1 cellular context compared by ENCODE assay signal in the genomic region with DNA sequence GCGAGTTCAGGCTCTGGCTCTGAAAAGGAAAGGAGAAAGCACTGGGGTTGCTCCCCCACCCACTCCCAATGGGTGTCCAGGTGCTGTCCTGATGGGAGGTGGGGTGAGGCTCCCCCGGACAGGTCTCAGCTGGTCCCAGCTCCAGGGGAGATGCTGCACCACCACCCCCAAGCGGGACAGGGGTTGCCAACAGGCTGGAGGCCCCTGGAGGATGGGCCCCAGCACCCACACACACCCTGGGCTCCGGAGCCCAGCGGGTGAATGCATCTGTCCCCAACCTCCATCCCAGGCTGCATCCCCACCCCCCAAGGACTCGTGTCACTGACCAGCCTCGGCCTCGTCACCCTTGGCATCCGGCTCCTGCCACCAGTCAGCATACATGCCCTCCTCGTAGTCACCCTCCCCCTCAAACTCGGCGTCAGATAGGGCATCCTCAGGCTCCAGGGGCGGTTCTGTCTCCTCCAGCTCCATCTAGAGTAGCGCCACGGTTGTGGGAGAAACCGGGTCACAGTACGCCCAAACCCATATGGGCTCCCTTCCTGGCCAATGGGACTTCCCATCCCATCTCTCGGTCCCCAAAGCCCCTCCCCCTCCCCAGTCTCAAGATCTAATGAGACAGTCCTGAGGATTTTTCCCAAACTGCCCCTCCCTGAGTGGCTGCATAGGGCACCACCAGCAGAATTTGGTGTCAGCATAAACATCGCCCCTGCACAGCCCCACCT.
TF ChIP-seq lines count a peak whose summit lies in the region.

No MANE protein-coding gene starts in this region.

TF ChIP-seq in HepG2, 621 proteins besides CTCF, POLR2A, EP300 and RAD21:
- TF ChIP-seq, protein P1, sequence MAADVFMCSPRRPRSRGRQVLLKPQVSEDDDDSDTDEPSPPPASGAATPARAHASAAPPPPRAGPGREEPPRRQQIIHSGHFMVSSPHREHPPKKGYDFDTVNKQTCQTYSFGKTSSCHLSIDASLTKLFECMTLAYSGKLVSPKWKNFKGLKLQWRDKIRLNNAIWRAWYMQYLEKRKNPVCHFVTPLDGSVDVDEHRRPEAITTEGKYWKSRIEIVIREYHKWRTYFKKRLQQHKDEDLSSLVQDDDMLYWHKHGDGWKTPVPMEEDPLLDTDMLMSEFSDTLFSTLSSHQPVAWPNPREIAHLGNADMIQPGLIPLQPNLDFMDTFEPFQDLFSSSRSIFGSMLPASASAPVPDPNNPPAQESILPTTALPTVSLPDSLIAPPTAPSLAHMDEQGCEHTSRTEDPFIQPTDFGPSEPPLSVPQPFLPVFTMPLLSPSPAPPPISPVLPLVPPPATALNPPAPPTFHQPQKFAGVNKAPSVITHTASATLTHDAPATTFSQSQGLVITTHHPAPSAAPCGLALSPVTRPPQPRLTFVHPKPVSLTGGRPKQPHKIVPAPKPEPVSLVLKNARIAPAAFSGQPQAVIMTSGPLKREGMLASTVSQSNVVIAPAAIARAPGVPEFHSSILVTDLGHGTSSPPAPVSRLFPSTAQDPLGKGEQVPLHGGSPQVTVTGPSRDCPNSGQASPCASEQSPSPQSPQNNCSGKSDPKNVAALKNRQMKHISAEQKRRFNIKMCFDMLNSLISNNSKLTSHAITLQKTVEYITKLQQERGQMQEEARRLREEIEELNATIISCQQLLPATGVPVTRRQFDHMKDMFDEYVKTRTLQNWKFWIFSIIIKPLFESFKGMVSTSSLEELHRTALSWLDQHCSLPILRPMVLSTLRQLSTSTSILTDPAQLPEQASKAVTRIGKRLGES (CRISPR knock-in tag; IDR thresholded peaks at IDR 0.05; ENCODE audit: borderline replicate concordance): no peak
- TF ChIP-seq AGO2 (optimal IDR thresholded peaks at IDR 0.05; ENCODE audit: low read depth, low read length) (peak; percentile 75), RBFOX2 (IDR thresholded peaks at IDR 0.05; ENCODE audit: low read depth, low read length) (peak; percentile 60)
- TF ChIP-seq, protein P2, sequence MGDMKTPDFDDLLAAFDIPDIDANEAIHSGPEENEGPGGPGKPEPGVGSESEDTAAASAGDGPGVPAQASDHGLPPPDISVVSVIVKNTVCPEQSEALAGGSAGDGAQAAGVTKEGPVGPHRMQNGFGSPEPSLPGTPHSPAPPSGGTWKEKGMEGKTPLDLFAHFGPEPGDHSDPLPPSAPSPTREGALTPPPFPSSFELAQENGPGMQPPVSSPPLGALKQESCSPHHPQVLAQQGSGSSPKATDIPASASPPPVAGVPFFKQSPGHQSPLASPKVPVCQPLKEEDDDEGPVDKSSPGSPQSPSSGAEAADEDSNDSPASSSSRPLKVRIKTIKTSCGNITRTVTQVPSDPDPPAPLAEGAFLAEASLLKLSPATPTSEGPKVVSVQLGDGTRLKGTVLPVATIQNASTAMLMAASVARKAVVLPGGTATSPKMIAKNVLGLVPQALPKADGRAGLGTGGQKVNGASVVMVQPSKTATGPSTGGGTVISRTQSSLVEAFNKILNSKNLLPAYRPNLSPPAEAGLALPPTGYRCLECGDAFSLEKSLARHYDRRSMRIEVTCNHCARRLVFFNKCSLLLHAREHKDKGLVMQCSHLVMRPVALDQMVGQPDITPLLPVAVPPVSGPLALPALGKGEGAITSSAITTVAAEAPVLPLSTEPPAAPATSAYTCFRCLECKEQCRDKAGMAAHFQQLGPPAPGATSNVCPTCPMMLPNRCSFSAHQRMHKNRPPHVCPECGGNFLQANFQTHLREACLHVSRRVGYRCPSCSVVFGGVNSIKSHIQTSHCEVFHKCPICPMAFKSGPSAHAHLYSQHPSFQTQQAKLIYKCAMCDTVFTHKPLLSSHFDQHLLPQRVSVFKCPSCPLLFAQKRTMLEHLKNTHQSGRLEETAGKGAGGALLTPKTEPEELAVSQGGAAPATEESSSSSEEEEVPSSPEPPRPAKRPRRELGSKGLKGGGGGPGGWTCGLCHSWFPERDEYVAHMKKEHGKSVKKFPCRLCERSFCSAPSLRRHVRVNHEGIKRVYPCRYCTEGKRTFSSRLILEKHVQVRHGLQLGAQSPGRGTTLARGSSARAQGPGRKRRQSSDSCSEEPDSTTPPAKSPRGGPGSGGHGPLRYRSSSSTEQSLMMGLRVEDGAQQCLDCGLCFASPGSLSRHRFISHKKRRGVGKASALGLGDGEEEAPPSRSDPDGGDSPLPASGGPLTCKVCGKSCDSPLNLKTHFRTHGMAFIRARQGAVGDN (CRISPR knock-in tag; IDR thresholded peaks at IDR 0.05): peak; percentile 1; the same call in 1 of the 2 replicates
